In the genomic region with DNA sequence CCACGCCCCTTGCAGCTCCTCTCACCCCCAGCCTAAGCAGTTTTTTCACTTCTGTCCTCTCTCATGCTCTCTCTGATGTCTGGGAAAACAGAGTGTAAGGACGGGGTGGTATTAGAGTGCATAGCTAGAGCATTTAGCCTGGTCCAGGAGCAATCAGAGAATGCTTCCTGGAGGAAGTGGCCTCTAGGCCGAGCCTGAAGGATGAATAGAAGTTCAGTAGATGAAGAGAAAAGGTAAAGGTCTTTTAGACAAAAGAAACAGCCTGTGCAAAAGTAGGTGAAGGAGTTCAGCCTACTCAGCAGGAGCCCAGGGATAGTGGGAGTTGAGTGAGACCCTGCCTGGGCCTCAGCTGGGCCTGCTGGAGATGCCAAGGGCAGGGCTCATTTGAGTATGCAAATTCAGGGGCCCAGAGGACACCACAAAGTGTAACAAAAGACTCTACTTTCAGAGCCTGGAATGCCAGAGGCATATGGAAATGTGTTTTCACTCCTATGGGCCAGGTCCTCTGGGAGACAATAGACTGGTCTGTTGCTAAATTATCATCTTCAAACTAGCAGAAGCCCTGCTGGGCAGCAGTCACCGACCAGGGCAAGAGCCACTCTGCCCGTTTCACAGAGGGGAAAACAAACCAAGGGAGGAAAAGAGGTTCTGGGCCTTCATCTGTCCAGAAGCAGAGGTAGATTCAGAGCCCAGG, we compare ENCODE assay signal across 29 cellular contexts. TPM values are rescaled to one million over a fixed set of nuclear protein-coding genes. Genes with fewer than 3 reads are reported as not detected.
DNase-seq lines count a peak whose midpoint lies in the region; ATAC-seq, FAIRE-seq and TF ChIP-seq lines count a peak whose summit lies in the region.
"Had no signal": no experiment of that assay in that cellular context is flagged by ENCODE, and none has a peak within 500 bp of the region (broad histone marks: within the 10 kb centered on the region; RNA-seq: fewer than 3 reads in every experiment).

No MANE protein-coding gene starts in this region.

- intact Hi-C loops in naive thymus-derived CD4-positive, alpha-beta T cell (cut with micrococcal nuclease), result no loop called here
- intact Hi-C loops in head of caudate nucleus (cut with DNase I), result loop anchor here (10.0 kb wide), 1 partner anchor 265 kb away; no protein-coding TSS in a partner anchor

- DNase-seq in A549 (ENCODE audit: low read depth in 1 of 2, low spot score in 1 of 2) (no peak), SK-MEL-5 (ENCODE audit: low read depth, low spot score) (peak; percentile 37), head of caudate nucleus (no peak), OCI-M1 (lab: John Stamatoyannopoulos, UW) (no peak)
- DNase-seq in naive thymus-derived CD4-positive, alpha-beta T cell, result no peak
- DNase-seq: activated CD4-positive, alpha-beta T cell treated with anti-CD3 and anti-CD28 coated beads, Interleukin-2, amount 10 ng/mL, durations not matched to agents 24 days and 14 days; activated naive CD4-positive, alpha-beta T cell treated with anti-CD3 and anti-CD28 coated beads, Interleukin-2, amount 50 U/mL, for 16 hours; activated T-cell treated with anti-CD3 and anti-CD28 coated beads, Interleukin-2, amount 50 U/mL, for 48 hours; AML-193; DMS53; effector memory CD8-positive, alpha-beta T cell; KBM-7; NCI-H1436; substantia nigra had no signal

- no peak overlapping the region for H3K4me2 ChIP-seq in A549
- H3K4me2 ChIP-seq: smooth muscle cell had no signal

- H3K4me3 ChIP-seq in A549, result no peak overlapping the region
- H3K4me3 ChIP-seq in HEK293 (ENCODE audit: low read depth, low read length), result no peak overlapping the region
- no peak overlapping the region for H3K4me3 ChIP-seq in iPS-18a (ENCODE audit: low read length)
- no peak overlapping the region for H3K4me3 ChIP-seq in naive thymus-derived CD4-positive, alpha-beta T cell (ENCODE audit: low read length)
- H3K4me3 ChIP-seq: gastroesophageal sphincter, SJCRH30, smooth muscle cell had no signal

- H3K36me3 Mint-ChIP-seq in naive thymus-derived CD4-positive, alpha-beta T cell, result no peaks in the 10 kb centered on the region

- FAIRE-seq in A549 (lab: Jason Lieb, UNC), result no peak
- FAIRE-seq: bronchial epithelial cell, colon, RCC 7860 had no signal

- WGBS in A549 (ENCODE audit: missing lambda C conversion rate), result 18% methylated on average over 5 of the region's 5 CpGs

- POLR2A ChIA-PET in A549 (lab: Yijun Ruan, JAX) (no interaction called here), HEK293 (lab: Yijun Ruan, JAX) (no interaction called here)
- POLR2A ChIA-PET in naive thymus-derived CD4-positive, alpha-beta T cell (lab: Charles Lee), result no interaction called here

- in situ Hi-C loops in SK-MEL-5 (cut with HindIII; ENCODE audit: low pct_unique_long_range_greater_than_20kb, low sequenced_read_pairs), result no loop called here

- peaks cover 0 to 6% (median 0%) of the 10 kb centered on the region in 7 donors for H3K4me1 Mint-ChIP-seq in naive thymus-derived CD4-positive, alpha-beta T cell

- no peaks in the 10 kb centered on the region for H3K36me3 ChIP-seq in HEK293 (ENCODE audit: control insufficient read depth in 2 of 2, insufficient read depth in 1 of 2, low read length in 2 of 2)
- H3K36me3 ChIP-seq in iPS-18a (ENCODE audit: control insufficient read depth, low read depth, low read length), result no peaks in the 10 kb centered on the region
- H3K36me3 ChIP-seq in naive thymus-derived CD4-positive, alpha-beta T cell (ENCODE audit: control insufficient read depth in 2 of 3, insufficient read depth in 3 of 3, low read length in 3 of 3), result no peaks in the 10 kb centered on the region
- H3K36me3 ChIP-seq: gastroesophageal sphincter, SJCRH30 had no signal

- TF ChIP-seq RAD21 in A549 (conservative IDR thresholded peaks at IDR 0.05 in 1 of 2, IDR thresholded peaks at IDR 0.05 in 1 of 2), result no peak

- no peak for TF ChIP-seq EP300 in A549 (IDR thresholded peaks at IDR 0.05)

- H3K27ac Mint-ChIP-seq in naive thymus-derived CD4-positive, alpha-beta T cell, result no peak overlapping the region
- H3K27ac Mint-ChIP-seq: activated CD4-positive, alpha-beta T cell treated with anti-CD3 and anti-CD28 coated beads, Interleukin-2, amount 10 ng/mL, durations not matched to agents 24 days and 14 days; effector memory CD8-positive, alpha-beta T cell; T-helper 1 cell treated with Interleukin-12 subunit alpha and Interleukin-12 subunit beta and Interleukin-4 antibody, amounts not matched to agents 30 μg/mL and 1 μg/mL, for 36 hours had no signal

- H3K27me3 Mint-ChIP-seq in naive thymus-derived CD4-positive, alpha-beta T cell, result peaks cover 0 to 26% (median 9%) of the 10 kb centered on the region in 5 donors

- H3K9ac ChIP-seq in iPS-18a (ENCODE audit: low read length), result peak overlapping the region; percentile 3

- CTCF ChIA-PET in A549 (lab: Yijun Ruan, JAX), result interaction anchor here (1.2 to 11.5 kb wide), 8 partner anchors 9 to 266 kb away, joined by 3 to 106 read pairs (median 16); a partner anchor contains a TSS
- CTCF ChIA-PET in HEK293 (lab: Yijun Ruan, JAX), result interaction anchor here (1.1 to 3.0 kb wide), 7 partner anchors 8 to 267 kb away, joined by 3 to 18 read pairs (median 10); a partner anchor contains a TSS
- CTCF ChIA-PET in naive thymus-derived CD4-positive, alpha-beta T cell (lab: Charles Lee), result interaction anchor here (0.9 kb wide), 1 partner anchor 237 kb away, joined by 3 read pairs; no protein-coding TSS in a partner anchor

- H3K27ac ChIP-seq in A549 (no peak overlapping the region), HEK293 (ENCODE audit: extremely low read depth, low read depth, low read length) (no peak overlapping the region), iPS-18a (ENCODE audit: low read length) (no peak overlapping the region)
- H3K27ac ChIP-seq in naive thymus-derived CD4-positive, alpha-beta T cell (ENCODE audit: low read depth, low read length), result no peak overlapping the region
- H3K27ac ChIP-seq: gastroesophageal sphincter, SJCRH30 had no signal

- H3K9me3 ChIP-seq in A549, result no peaks in the 10 kb centered on the region
- H3K9me3 ChIP-seq in HEK293 (ENCODE audit: control insufficient read depth, insufficient read depth, low read depth, low read length), result no peaks in the 10 kb centered on the region
- H3K9me3 ChIP-seq in iPS-18a (ENCODE audit: control insufficient read depth, low read depth, low read length), result no peaks in the 10 kb centered on the region
- H3K9me3 ChIP-seq in naive thymus-derived CD4-positive, alpha-beta T cell (ENCODE audit: control insufficient read depth in 2 of 3, low read length in 3 of 3), result no peaks in the 10 kb centered on the region
- H3K9me3 ChIP-seq: gastroesophageal sphincter, SJCRH30 had no signal

- H3K27me3 ChIP-seq in iPS-18a (ENCODE audit: control insufficient read depth, insufficient read depth, low read length), result no peaks in the 10 kb centered on the region
- H3K27me3 ChIP-seq in naive thymus-derived CD4-positive, alpha-beta T cell (ENCODE audit: control insufficient read depth in 2 of 2, insufficient read depth in 2 of 2, low read length in 2 of 2), result no peaks in the 10 kb centered on the region

- TF ChIP-seq CTCF in A549 (IDR thresholded peaks at IDR 0.05) (no peak), HEK293 (tag by site-specific recombination; IDR thresholded peaks at IDR 0.05) (no peak)

- H3K4me1 ChIP-seq in A549 (no peaks in the 10 kb centered on the region), HEK293 (ENCODE audit: control insufficient read depth, insufficient read depth, low read length) (no peaks in the 10 kb centered on the region), iPS-18a (ENCODE audit: control insufficient read depth, low read depth, low read length) (peaks cover 28% of the 10 kb centered on the region)
- H3K4me1 ChIP-seq in naive thymus-derived CD4-positive, alpha-beta T cell (ENCODE audit: control insufficient read depth in 2 of 2, insufficient read depth in 2 of 2, low read length in 2 of 2), result no peaks in the 10 kb centered on the region
- H3K4me1 ChIP-seq: SJCRH30 had no signal

- H3K9me3 Mint-ChIP-seq in naive thymus-derived CD4-positive, alpha-beta T cell, result no peaks in the 10 kb centered on the region
- H3K9me3 Mint-ChIP-seq: activated CD4-positive, alpha-beta T cell treated with anti-CD3 and anti-CD28 coated beads, Interleukin-2, amount 10 ng/mL, durations not matched to agents 24 days and 14 days; effector memory CD8-positive, alpha-beta T cell; T-helper 1 cell treated with Interleukin-12 subunit alpha and Interleukin-12 subunit beta and Interleukin-4 antibody, amounts not matched to agents 30 μg/mL and 1 μg/mL, for 36 hours had no signal

- no peak overlapping the region for H3K4me3 Mint-ChIP-seq in naive thymus-derived CD4-positive, alpha-beta T cell
- H3K4me3 Mint-ChIP-seq: activated CD4-positive, alpha-beta T cell treated with anti-CD3 and anti-CD28 coated beads, Interleukin-2, amount 10 ng/mL, durations not matched to agents 24 days and 14 days; effector memory CD8-positive, alpha-beta T cell; T-helper 1 cell treated with Interleukin-12 subunit alpha and Interleukin-12 subunit beta and Interleukin-4 antibody, amounts not matched to agents 30 μg/mL and 1 μg/mL, for 36 hours had no signal

- TF ChIP-seq POLR2A in A549 (IDR thresholded peaks at IDR 0.05; ENCODE audit: low read length), result no peak

- ATAC-seq in A549 (no peak), HG03469 (IDR thresholded peaks at IDR 0.05; ENCODE audit: unreplicated experiment) (no peak)
- no peak for ATAC-seq in naive thymus-derived CD4-positive, alpha-beta T cell
- ATAC-seq: effector memory CD8-positive, alpha-beta T cell; esophagus mucosa; gastroesophageal sphincter; HCT116; left lobe of liver had no signal

RNA-seq across cellular contexts. Expression of a gene that starts 19.7 kb away (rescaled TPM):
- polyA plus RNA-seq in A549 (2011; rRNA removed) (60.0 and 72.8 TPM in 2 replicates), A549 (2017; fragmentation: RNase III; extraction: RNeasy Plus Mini Kit Qiagen cat#74134 plus additional on column Dnase treatment) (40.3 to 52.3 TPM (median 51.4 TPM) in 3 replicates)
- 33.8 and 40.8 TPM in 2 replicates for polyA plus RNA-seq in A549 (2012; cell fraction: cytosol; rRNA removed)
- 68.7 and 75.1 TPM in 2 replicates for polyA plus RNA-seq in A549 (2012; cell fraction: nucleus; rRNA removed)
- polyA minus RNA-seq in A549 (2011; rRNA and poly(A)+ RNA removed), result 94.5 and 111 TPM in 2 replicates
- 30.9 and 33.9 TPM in 2 replicates for total RNA-seq in SK-MEL-5 (2014; rRNA removed; shearing (Covaris generic))
- 47.8 and 57.1 TPM in 2 replicates for polyA plus RNA-seq in SK-MEL-5 (2015; cell fraction: cytosol; rRNA removed)
- 43.4 and 58.5 TPM in 2 replicates for polyA plus RNA-seq in SK-MEL-5 (2015; cell fraction: nucleus; rRNA removed)
- 10 to 100 TPM; 35.2 to 61.0 (median 41.5) TPM for total RNA-seq in naive thymus-derived CD4-positive, alpha-beta T cell
- polyA plus RNA-seq in naive thymus-derived CD4-positive, alpha-beta T cell, result 10 to 100 TPM; 31.2 to 48.0 TPM

RNA-seq across cellular contexts. Expression of a gene that starts 37.7 kb away (rescaled TPM):
- 0.06 and 0.07 TPM in 2 replicates for polyA plus RNA-seq in A549 (2011; rRNA removed)
- polyA plus RNA-seq in A549 (2012; cell fraction: cytosol; rRNA removed), result not detected in 2 replicates
- 0.05 TPM in 1 of 2 replicates, not detected in the other for polyA plus RNA-seq in A549 (2012; cell fraction: nucleus; rRNA removed)
- polyA plus RNA-seq in A549 (2017; fragmentation: RNase III; extraction: RNeasy Plus Mini Kit Qiagen cat#74134 plus additional on column Dnase treatment), result 0.07 TPM in 1 of 3 replicates, not detected in the others
- 0.15 and 0.25 TPM in 2 replicates for polyA minus RNA-seq in A549 (2011; rRNA and poly(A)+ RNA removed)
- total RNA-seq in SK-MEL-5 (2014; rRNA removed; shearing (Covaris generic)), result not detected in 2 replicates
- not detected in 2 replicates for polyA plus RNA-seq in SK-MEL-5 (2015; cell fraction: cytosol; rRNA removed)
- polyA plus RNA-seq in SK-MEL-5 (2015; cell fraction: nucleus; rRNA removed), result not detected in 2 replicates
- 100 to 1,000 TPM in 1 of 5 experiments, 10 to 100 TPM in 1, 1 to 10 TPM in 2, under 1 TPM in 1; 0.51 to 129 (median 1.9) TPM for total RNA-seq in naive thymus-derived CD4-positive, alpha-beta T cell
- polyA plus RNA-seq in naive thymus-derived CD4-positive, alpha-beta T cell, result under 1 TPM; 0.09 to 0.46 TPM
- total RNA-seq: A172; activated CD4-positive, alpha-beta T cell treated with anti-CD3 and anti-CD28 coated beads, Interleukin-2, amount 10 ng/mL, durations not matched to agents 24 days and 14 days; NCI-H460; SJCRH30 had no signal
